ENCODE assay signal across 8 cellular contexts in the genomic region with DNA sequence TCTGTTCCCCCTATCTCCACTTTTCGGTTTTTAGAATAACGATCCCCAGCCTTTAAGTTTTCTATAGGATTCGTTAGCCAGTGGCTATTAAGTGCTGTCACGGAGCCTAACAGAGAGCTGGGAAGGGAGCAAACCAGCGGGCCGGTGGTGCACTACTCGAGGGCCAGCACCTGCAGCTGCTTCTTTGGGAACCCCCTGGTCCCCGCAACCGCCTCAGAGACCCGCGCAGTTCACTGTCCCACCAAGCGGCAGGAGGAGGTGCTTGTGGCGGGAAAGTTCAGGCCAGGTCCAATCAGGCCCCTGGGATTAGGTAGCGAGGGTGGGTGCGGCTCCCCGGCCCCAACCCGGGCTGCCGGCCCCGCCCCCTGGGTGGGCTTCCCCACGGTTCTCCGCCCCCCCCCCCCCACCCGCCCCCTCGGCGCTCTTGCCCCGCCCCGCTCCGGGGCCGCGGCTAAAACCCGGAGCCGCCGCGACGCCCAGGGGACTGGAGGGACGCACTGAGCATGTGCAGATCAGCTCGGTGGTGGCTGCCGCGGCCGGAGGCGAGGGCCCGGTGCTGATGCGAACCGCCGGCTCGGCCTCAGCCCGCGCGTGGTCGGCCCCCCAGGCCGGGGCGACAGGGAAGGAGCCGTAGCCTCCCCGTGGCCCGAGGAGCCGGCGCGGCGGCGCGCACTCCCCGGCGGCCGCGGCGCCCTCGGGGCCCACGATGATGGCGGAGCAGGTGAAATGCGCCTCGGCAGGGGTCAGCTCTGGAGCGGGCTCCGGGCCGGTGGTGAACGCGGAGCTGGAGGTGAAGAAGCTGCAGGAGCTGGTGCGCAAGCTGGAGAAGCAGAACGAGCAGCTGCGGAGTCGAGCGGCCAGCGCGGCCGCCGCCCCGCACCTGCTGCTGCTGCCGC. TPM values are rescaled to one million over a fixed set of nuclear protein-coding genes. Genes with fewer than 3 reads are reported as not detected.
A peak's percentile ranks its signal among the peaks of the same experiment; 100 is the strongest.
DNase-seq lines count a peak whose midpoint lies in the region; ATAC-seq and TF ChIP-seq lines count a peak whose summit lies in the region.

A gene (plus strand): TSS at position 480 of the 896 bp plus-strand sequence. CDS start 227 bp downstream, at position 707.

- no peaks in the 10 kb centered on the region for H3K36me3 ChIP-seq in endodermal cell (ENCODE audit: control insufficient read depth, insufficient read depth, low read length)
- no peaks in the 10 kb centered on the region for H3K36me3 ChIP-seq in mucosa of descending colon (ENCODE audit: low read depth)

- H3K4me1 Mint-ChIP-seq in CD14-positive monocyte (peaks cover 28% of the 10 kb centered on the region), endodermal cell (peaks cover 19% of the 10 kb centered on the region)

- H3K9ac ChIP-seq in endodermal cell (ENCODE audit: extremely low read depth, low read length, poor library complexity, severe bottlenecking) = peak within 1 kb of the TSS; percentile 33

- WGBS in endodermal cell (ENCODE audit: insufficient coverage in 1 of 2, insufficient read length in 1 of 2), 2 experiments = 1% methylated on average over 78 of the region's 86 CpGs; no CpG with 5 or more reads in 1 of the 2 experiments

- H3K27me3 Mint-ChIP-seq in CD14-positive monocyte (ENCODE audit: low read depth in 3 of 3) (peaks cover 26 to 36% (median 28%) of the 10 kb centered on the region in 3 donors), endodermal cell (ENCODE audit: insufficient read depth) (peaks cover 30% of the 10 kb centered on the region)

- TF ChIP-seq CTCF in CD14-positive monocyte (IDR thresholded peaks at IDR 0.05) = no peak
- no peak for TF ChIP-seq CTCF in endodermal cell (conservative IDR thresholded peaks at IDR 0.05)
- no peak for TF ChIP-seq CTCF in mucosa of descending colon (IDR thresholded peaks at IDR 0.05)

- peaks cover 14% of the 10 kb centered on the region for H3K27me3 ChIP-seq in endodermal cell (ENCODE audit: control insufficient read depth, insufficient read depth, low read length, poor library complexity, severe bottlenecking)

- H3K36me3 Mint-ChIP-seq in CD14-positive monocyte (peaks cover 0 to 3% of the 10 kb centered on the region in 2 donors), endodermal cell (ENCODE audit: low read depth) (peaks cover 2% of the 10 kb centered on the region)

- H3K9me3 Mint-ChIP-seq in CD14-positive monocyte (peaks cover 0 to 5% (median 1%) of the 10 kb centered on the region in 7 donors), endodermal cell (no peaks in the 10 kb centered on the region)

- peaks cover 5% of the 10 kb centered on the region for H3K4me1 ChIP-seq in endodermal cell (ENCODE audit: control insufficient read depth, insufficient read depth, low read length)
- H3K4me1 ChIP-seq in mucosa of descending colon (ENCODE audit: low read depth) = peaks cover 11% of the 10 kb centered on the region

- ATAC-seq in GM19395 (IDR thresholded peaks at IDR 0.05; ENCODE audit: unreplicated experiment) (peak; percentile 69), HG03571 (IDR thresholded peaks at IDR 0.05; ENCODE audit: unreplicated experiment) (peak; percentile 68), mucosa of descending colon (peak; percentile 90)

- H3K4me3 ChIP-seq in endodermal cell (ENCODE audit: low read length) (peak within 1 kb of the TSS; percentile 89), mucosa of descending colon (peak within 1 kb of the TSS; percentile 58)

- DNase-seq in CD14-positive monocyte (ENCODE audit: low spot score) (peak; percentile 51), endodermal cell (peak; percentile 97), mucosa of descending colon (peak; percentile 66 to 85 (median 80))
- peak; percentile 78 for DNase-seq in NK-92 treated with Interleukin-12 subunit alpha and Interleukin-12 subunit beta, amount 100 ng/mL, for 24 hours (lab: John Stamatoyannopoulos, UW)
- peak; percentile 64 to 71 for DNase-seq in activated CD8-positive, alpha-beta memory T cell treated with anti-CD3 and anti-CD28 coated beads for 4 hours (ENCODE audit: low read depth in 2 of 2)
- DNase-seq in stimulated activated CD8-positive, alpha-beta memory T cell treated with anti-CD3 and anti-CD28 coated beads, Interleukin-4, amount 100 ng/mL, for 24 hours (ENCODE audit: low read depth) = peak; percentile 71

- H3K4me3 Mint-ChIP-seq in CD14-positive monocyte (peak within 1 kb of the TSS; percentile 100), endodermal cell (peak within 1 kb of the TSS; percentile 74)

- peak within 1 kb of the TSS in 1 of 7 donors; percentile 53 for H3K27ac Mint-ChIP-seq in CD14-positive monocyte
- H3K27ac Mint-ChIP-seq in endodermal cell = peak within 1 kb of the TSS; percentile 58

- H3K27ac ChIP-seq in endodermal cell (ENCODE audit: low read depth, low read length) = peak within 1 kb of the TSS; percentile 90

- no peaks in the 10 kb centered on the region for H3K9me3 ChIP-seq in endodermal cell (ENCODE audit: control insufficient read depth, low read length)
- no peaks in the 10 kb centered on the region for H3K9me3 ChIP-seq in mucosa of descending colon

- intact Hi-C loops in CD14-positive monocyte (cut with micrococcal nuclease) = no loop called here
- intact Hi-C loops in mucosa of descending colon (cut with DNase I, micrococcal nuclease) = no loop called here

RNA-seq across cellular contexts. Expression of the gene that starts here (rescaled TPM):
- under 1 TPM; 0.43 to 0.75 TPM for polyA plus RNA-seq in CD14-positive monocyte
- total RNA-seq in endodermal cell (10 to 100 TPM; 24.0 to 25.7 TPM), mucosa of descending colon (10 to 100 TPM in 1 of 3 donors, 1 to 10 TPM in 2; 1.6 to 10.3 (median 2.9) TPM)
- polyA plus RNA-seq in endodermal cell (2013, experiment 1 of 2) = 69.0 TPM
- polyA plus RNA-seq in endodermal cell (2013, experiment 2 of 2) = 59.0 TPM

Comparison
In these comparisons a context has a peak if more than half of its experiments do, and no peak if none do; other contexts are left out.
1. Peak in every context shown above with its lines: DNase-seq, ATAC-seq, H3K4me3 ChIP-seq and H3K27ac ChIP-seq.
2. Peak in DNase-seq in CD14-positive monocyte; RNA of the gene not detected or under 1 TPM.